15 cellular contexts compared by ENCODE assay signal in the genomic region with DNA sequence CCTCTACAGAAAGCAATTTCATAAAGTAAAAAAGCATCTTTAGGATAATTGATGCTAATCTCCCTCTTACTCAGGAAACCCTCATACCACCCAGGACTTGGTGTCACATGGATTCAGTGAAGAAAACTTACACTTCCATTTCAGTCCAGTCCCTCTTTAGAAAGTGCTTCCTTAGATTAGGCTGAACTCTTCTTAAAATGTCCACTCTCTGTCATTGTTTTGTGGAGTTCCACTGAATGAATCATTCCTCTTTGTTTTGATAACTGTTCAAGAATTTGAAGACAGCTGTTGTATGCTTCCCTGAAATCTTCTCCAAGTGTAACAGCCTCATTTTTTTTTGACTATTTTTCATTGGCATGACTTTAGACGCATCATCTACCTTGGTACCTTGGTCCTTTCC.
DNase-seq lines count a peak whose midpoint lies in the region; TF ChIP-seq lines count a peak whose summit lies in the region.
"Had no signal": no experiment of that assay in that cellular context is flagged by ENCODE, and none has a peak within 500 bp of the region (broad histone marks: within the 10 kb centered on the region; RNA-seq: fewer than 3 reads in every experiment).

No MANE protein-coding gene starts in this region.

- H3K36me3 ChIP-seq in effector memory CD4-positive, alpha-beta T cell (ENCODE audit: control insufficient read depth, insufficient read depth, low read length): no peaks in the 10 kb centered on the region
- H3K36me3 ChIP-seq: lower lobe of right lung, thoracic aorta had no signal

- DNase-seq in A172 (ENCODE audit: low spot score) (peak; percentile 35), HT1080 (ENCODE audit: low read depth) (peak; percentile 66), cardiac fibroblast (ENCODE audit: low read depth in 2 of 2) (peak; percentile 51 to 80), kidney glomerular epithelial cell (lab: John Stamatoyannopoulos, UW) (peak; percentile 68), iPS-NIHi11 (ENCODE audit: low spot score) (no peak), DMS79 (lab: John Stamatoyannopoulos, UW) (no peak), activated T-cell treated with anti-CD3 and anti-CD28 coated beads for 4 hours (no peak)
- no peak for DNase-seq in effector memory CD4-positive, alpha-beta T cell
- DNase-seq: 8988T; activated T-cell treated with anti-CD3 and anti-CD28 coated beads, Interleukin-2, amount 50 U/mL, for 1 hour; Karpas-422; lower lobe of right lung; NCI-H2081 had no signal

- no peak overlapping the region for H3K4me3 ChIP-seq in cardiac fibroblast (replicated peaks in 1 of 2; ENCODE audit: low read depth in 2 of 2, low read length in 2 of 2)
- no peak overlapping the region for H3K4me3 ChIP-seq in effector memory CD4-positive, alpha-beta T cell (ENCODE audit: insufficient read depth, low read depth, low read length, poor library complexity, severe bottlenecking)
- H3K4me3 ChIP-seq: lower lobe of right lung, thoracic aorta had no signal

- no peaks in the 10 kb centered on the region for H3K9me3 ChIP-seq in effector memory CD4-positive, alpha-beta T cell (ENCODE audit: control insufficient read depth, low read length)
- H3K9me3 ChIP-seq: lower lobe of right lung, thoracic aorta had no signal

- H3K27ac ChIP-seq in effector memory CD4-positive, alpha-beta T cell (ENCODE audit: insufficient read depth, low read length, poor library complexity, severe bottlenecking): no peak overlapping the region
- H3K27ac ChIP-seq: lower lobe of right lung, parathyroid adenoma, thoracic aorta had no signal

- no peaks in the 10 kb centered on the region for H3K4me1 ChIP-seq in effector memory CD4-positive, alpha-beta T cell (ENCODE audit: control insufficient read depth, insufficient read depth, low read length, poor library complexity, severe bottlenecking)
- H3K4me1 ChIP-seq: lower lobe of right lung, parathyroid adenoma had no signal

- no peaks in the 10 kb centered on the region for H3K27me3 ChIP-seq in effector memory CD4-positive, alpha-beta T cell (replicated peaks; ENCODE audit: control insufficient read depth, insufficient read depth, low read length, poor library complexity, severe bottlenecking)

- no peak for TF ChIP-seq CTCF in cardiac fibroblast (IDR thresholded peaks at IDR 0.05; ENCODE audit: low read depth, low read length)

Comparison
In these comparisons a context has a peak if more than half of its experiments do, and no peak if none do; other contexts are left out.
1. DNase-seq: peak in A172 (single experiment), HT1080 (single experiment), cardiac fibroblast (2 of 2) and kidney glomerular epithelial cell (single experiment); none in iPS-NIHi11 (single experiment), DMS79 (single experiment), activated T-cell treated with anti-CD3 and anti-CD28 coated beads for 4 hours (single experiment) and effector memory CD4-positive, alpha-beta T cell (0 of 3).